3 cellular contexts compared by ENCODE assay signal in genomic region chr17:80244871-80245509, GRCh38.
TF ChIP-seq lines count a peak whose summit lies in the region.

No MANE protein-coding gene starts in this region.

TF ChIP-seq in SK-N-SH, 30 proteins besides CTCF, POLR2A, EP300 and RAD21 (continued from another document):
- no peak for TF ChIP-seq USF2 (IDR thresholded peaks at IDR 0.05; ENCODE audit: borderline replicate concordance, low read depth, low read length)
- no peak for TF ChIP-seq NRF1 (IDR thresholded peaks at IDR 0.05; ENCODE audit: low read depth, low read length)
- TF ChIP-seq EZH2phosphoT487 (IDR thresholded peaks at IDR 0.05; ENCODE audit: borderline replicate concordance, low read depth): no peak
- no peak for TF ChIP-seq MAX (IDR thresholded peaks at IDR 0.05; ENCODE audit: low read depth)
- no peak for TF ChIP-seq NFIC (IDR thresholded peaks at IDR 0.05; ENCODE audit: borderline replicate concordance)
- no peak for TF ChIP-seq SIN3A (IDR thresholded peaks at IDR 0.05; ENCODE audit: borderline replicate concordance, low read depth, low read length)

TF ChIP-seq in SK-N-SH treated with all-trans-retinoic acid at 6 μM for 48 hours, 23 proteins besides CTCF, POLR2A, EP300 and RAD21 (continued from another document):
- TF ChIP-seq CREB5 (CRISPR knock-in tag; IDR thresholded peaks at IDR 0.05; ENCODE audit: low read depth) (no peak), ZFP30 (CRISPR knock-in tag; IDR thresholded peaks at IDR 0.05) (no peak)
TF ChIP-seq in SK-N-SH treated with all-trans-retinoic acid at 6 μM for 48 hours: peak in this region for 0.

TF ChIP-seq in WTC11, 78 proteins besides CTCF, POLR2A, EP300 and RAD21 (continued from another document):
- TF ChIP-seq PRDM15 (CRISPR knock-in tag; IDR thresholded peaks at IDR 0.05) (no peak), HMGA2 (CRISPR knock-in tag; IDR thresholded peaks at IDR 0.05) (no peak), PREB (CRISPR knock-in tag; IDR thresholded peaks at IDR 0.05; ENCODE audit: borderline replicate concordance) (no peak), GTF2I (CRISPR knock-in tag; conservative IDR thresholded peaks at IDR 0.05) (no peak), ETV6 (CRISPR knock-in tag; IDR thresholded peaks at IDR 0.05) (no peak), TP53 (CRISPR knock-in tag; IDR thresholded peaks at IDR 0.05) (no peak), ERG (CRISPR knock-in tag; IDR thresholded peaks at IDR 0.05) (no peak), PRRX2 (CRISPR knock-in tag; IDR thresholded peaks at IDR 0.05) (no peak), OVOL2 (CRISPR knock-in tag; IDR thresholded peaks at IDR 0.05; ENCODE audit: borderline replicate concordance) (no peak), USF1 (CRISPR knock-in tag; IDR thresholded peaks at IDR 0.05) (no peak), FOXP4 (CRISPR knock-in tag; IDR thresholded peaks at IDR 0.05) (no peak), GRHL2 (CRISPR knock-in tag; IDR thresholded peaks at IDR 0.05; ENCODE audit: insufficient replicate concordance, severe bottlenecking) (no peak), ZNF671 (CRISPR knock-in tag; IDR thresholded peaks at IDR 0.05) (no peak), ZNF396 (CRISPR knock-in tag; IDR thresholded peaks at IDR 0.05; ENCODE audit: borderline replicate concordance) (no peak), CBFB (CRISPR knock-in tag; IDR thresholded peaks at IDR 0.05; ENCODE audit: low read depth) (no peak), TCF7 (CRISPR knock-in tag; IDR thresholded peaks at IDR 0.05; ENCODE audit: low read depth) (no peak), ZNF263 (CRISPR knock-in tag; IDR thresholded peaks at IDR 0.05; ENCODE audit: low read depth) (no peak), JAZF1 (CRISPR knock-in tag; IDR thresholded peaks at IDR 0.05) (no peak)
